ENCODE assay signal across 8 cellular contexts in the genomic region with DNA sequence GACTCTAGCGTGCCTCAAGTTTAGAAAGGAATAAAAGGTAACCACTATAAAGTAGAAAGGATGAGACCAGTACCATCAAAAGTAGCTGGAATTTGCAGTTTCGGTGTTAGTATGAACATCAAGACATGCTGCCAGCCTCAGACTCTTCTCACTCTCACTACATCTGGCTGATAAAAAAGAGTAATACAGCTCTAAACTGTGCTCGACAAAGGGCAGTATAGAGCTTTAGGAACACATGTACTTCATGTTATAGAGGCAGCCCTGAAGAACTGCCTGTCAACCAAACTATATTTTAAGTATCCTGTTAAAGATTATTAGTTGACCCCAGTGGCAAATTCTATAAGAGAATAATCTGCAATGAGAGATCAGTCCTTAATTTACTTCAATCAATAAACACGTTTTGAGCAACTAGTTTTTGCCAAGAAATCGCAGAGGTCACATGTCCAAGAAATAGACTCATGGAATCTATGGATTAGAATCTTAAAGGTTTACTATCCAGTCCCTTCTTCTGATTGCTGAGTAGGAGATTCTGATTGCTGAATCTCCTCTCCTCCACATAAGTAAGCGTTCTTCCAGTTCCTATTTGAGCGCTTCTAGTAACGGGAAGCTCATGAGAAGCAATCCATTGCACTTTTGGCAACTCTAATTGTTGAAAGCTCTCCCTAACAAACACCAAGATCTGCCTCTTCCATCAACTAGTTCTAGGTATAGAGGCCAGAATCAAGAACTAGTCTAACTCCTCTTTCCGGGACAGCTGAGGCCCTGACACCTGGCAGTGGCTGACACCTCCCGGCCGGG. TPM values are rescaled to one million over a fixed set of nuclear protein-coding genes. Genes with fewer than 3 reads are reported as not detected.
DNase-seq lines count a peak whose midpoint lies in the region; ATAC-seq and TF ChIP-seq lines count a peak whose summit lies in the region.

No MANE protein-coding gene starts in this region.

- no peaks in the 10 kb centered on the region for H3K9me3 Mint-ChIP-seq in natural killer cell treated with Interleukin-12 subunit alpha and Interleukin-12 subunit beta and Interleukin-15 and Interleukin-18, amount 100 ng/mL, for 72 hours

- POLR2A ChIA-PET in OCI-LY7 (lab: Charles Lee), result interaction anchor here (0.6 to 4.0 kb wide), 11 partner anchors 10 to 1317 kb away, joined by 3 to 22 read pairs (median 3); partner anchors contain the start of genes NCBP1 and TSTD2

- H3K4me1 ChIP-seq in ACC112 (ENCODE audit: control insufficient read depth, insufficient read depth, low read length, unreplicated experiment) (peaks cover 34% of the 10 kb centered on the region), OCI-LY7 (ENCODE audit: insufficient read depth, low read length, poor library complexity, severe bottlenecking) (peaks cover 47% of the 10 kb centered on the region)
- peaks cover 28% of the 10 kb centered on the region for H3K4me1 ChIP-seq in effector memory CD4-positive, alpha-beta T cell (ENCODE audit: control insufficient read depth, insufficient read depth, low read length, poor library complexity, severe bottlenecking)

- peak; percentile 76 for DNase-seq in OCI-LY7 (ENCODE audit: low spot score)
- DNase-seq in effector memory CD4-positive, alpha-beta T cell, result no peak
- no peak for DNase-seq in natural killer cell treated with Interleukin-12 subunit alpha and Interleukin-12 subunit beta and Interleukin-15 and Interleukin-18, amount 100 ng/mL, for 72 hours (ENCODE audit: low spot score)
- DNase-seq in NCI-H2029 (lab: John Stamatoyannopoulos, UW), result no peak

- intact Hi-C loops in OCI-LY7 (cut with micrococcal nuclease; ENCODE audit: unreplicated experiment), result loop anchor here (2.0 kb wide), 2 partner anchors 63 to 285 kb away; partner anchors contain the start of genes NCBP1 and TSTD2

- CTCF ChIA-PET in OCI-LY7 (lab: Charles Lee; ENCODE audit: unreplicated experiment), result interaction anchor here (0.7 to 1.2 kb wide), 2 partner anchors 56 to 63 kb away, joined by 4 to 9 read pairs; partner anchors contain the start of genes NCBP1 and TSTD2

- peaks cover 4% of the 10 kb centered on the region for H3K36me3 Mint-ChIP-seq in natural killer cell treated with Interleukin-12 subunit alpha and Interleukin-12 subunit beta and Interleukin-15 and Interleukin-18, amount 100 ng/mL, for 72 hours

- H3K27me3 Mint-ChIP-seq in natural killer cell treated with Interleukin-12 subunit alpha and Interleukin-12 subunit beta and Interleukin-15 and Interleukin-18, amount 100 ng/mL, for 72 hours, result peaks cover 4 to 8% of the 10 kb centered on the region in 2 donors

- H3K9me2 ChIP-seq in OCI-LY7 (ENCODE audit: insufficient read depth, low read length), result no peaks in the 10 kb centered on the region

- H3K27ac ChIP-seq in ACC112 (ENCODE audit: low read depth, low read length) (peak overlapping the region; percentile 38; the same call in 1 of the 2 replicates), OCI-LY7 (ENCODE audit: low read depth, low read length, poor library complexity, severe bottlenecking) (peak overlapping the region; percentile 62)
- H3K27ac ChIP-seq in effector memory CD4-positive, alpha-beta T cell (ENCODE audit: insufficient read depth, low read length, poor library complexity, severe bottlenecking), result peak overlapping the region; percentile 63

- peaks cover 38% of the 10 kb centered on the region for H3K79me2 ChIP-seq in ACC112 (ENCODE audit: control insufficient read depth, insufficient read depth, low read length, unreplicated experiment)
- H3K79me2 ChIP-seq in OCI-LY7 (ENCODE audit: insufficient read depth, low read depth, low read length), result peaks cover 25% of the 10 kb centered on the region; the same call in 1 of the 2 replicates

- H3K36me3 ChIP-seq in ACC112 (ENCODE audit: insufficient read depth, low read length) (peaks cover 4% of the 10 kb centered on the region; the same call in 1 of the 2 replicates), OCI-LY7 (ENCODE audit: insufficient read depth, low read length) (peaks cover 22% of the 10 kb centered on the region; the same call in 1 of the 2 replicates)
- peaks cover 3% of the 10 kb centered on the region for H3K36me3 ChIP-seq in effector memory CD4-positive, alpha-beta T cell (ENCODE audit: control insufficient read depth, insufficient read depth, low read length)

- H4K20me1 ChIP-seq in OCI-LY7 (ENCODE audit: insufficient read depth, low read length), result no peaks in the 10 kb centered on the region; the same call in 1 of the 2 replicates

- H3K9me3 ChIP-seq in OCI-LY7 (ENCODE audit: low read length), result no peaks in the 10 kb centered on the region
- H3K9me3 ChIP-seq in effector memory CD4-positive, alpha-beta T cell (ENCODE audit: control insufficient read depth, low read length), result no peaks in the 10 kb centered on the region

- H3K27me3 ChIP-seq in ACC112 (ENCODE audit: insufficient read depth, low read length), result no peaks in the 10 kb centered on the region
- H3K27me3 ChIP-seq in effector memory CD4-positive, alpha-beta T cell (replicated peaks; ENCODE audit: control insufficient read depth, insufficient read depth, low read length, poor library complexity, severe bottlenecking), result no peaks in the 10 kb centered on the region

- no TSS peak for BruUV-seq in OCI-LY7 (replicated peaks; lab: Mats Ljungman, UMichigan)

- TF ChIP-seq CTCF in OCI-LY7 (conservative IDR thresholded peaks at IDR 0.05; ENCODE audit: low read length), result no peak

- peaks cover 46 to 47% of the 10 kb centered on the region in 2 donors for H3K4me1 Mint-ChIP-seq in natural killer cell treated with Interleukin-12 subunit alpha and Interleukin-12 subunit beta and Interleukin-15 and Interleukin-18, amount 100 ng/mL, for 72 hours (ENCODE audit: low read depth in 2 of 2)

- peak overlapping the region; percentile 90 for H3K4me3 Mint-ChIP-seq in natural killer cell treated with Interleukin-12 subunit alpha and Interleukin-12 subunit beta and Interleukin-15 and Interleukin-18, amount 100 ng/mL, for 72 hours

- H3K27ac Mint-ChIP-seq in natural killer cell treated with Interleukin-12 subunit alpha and Interleukin-12 subunit beta and Interleukin-15 and Interleukin-18, amount 100 ng/mL, for 72 hours, result peak overlapping the region; percentile 89 to 96

- ATAC-seq in GM18909 (IDR thresholded peaks at IDR 0.05; ENCODE audit: poor library complexity, unreplicated experiment) (peak; percentile 42), HG03159 (IDR thresholded peaks at IDR 0.05; ENCODE audit: unreplicated experiment) (no peak), HG03280 (IDR thresholded peaks at IDR 0.05; ENCODE audit: unreplicated experiment) (no peak)
- no peak for ATAC-seq in natural killer cell treated with Interleukin-12 subunit alpha and Interleukin-12 subunit beta and Interleukin-15 and Interleukin-18, amount 100 ng/mL, for 72 hours

- H3K4me3 ChIP-seq in ACC112 (ENCODE audit: low read depth, low read length) (peak overlapping the region; percentile 92), OCI-LY7 (ENCODE audit: low read depth, low read length, poor library complexity, severe bottlenecking) (peak overlapping the region; percentile 85)
- peak overlapping the region; percentile 70 for H3K4me3 ChIP-seq in effector memory CD4-positive, alpha-beta T cell (ENCODE audit: insufficient read depth, low read depth, low read length, poor library complexity, severe bottlenecking)

- peak overlapping the region; percentile 93 for H3K4me2 ChIP-seq in OCI-LY7 (ENCODE audit: low read length)

- peak overlapping the region; percentile 70 for H2AFZ ChIP-seq in ACC112 (ENCODE audit: low read length, unreplicated experiment)
- peak overlapping the region; percentile 88 for H2AFZ ChIP-seq in OCI-LY7 (ENCODE audit: low read length)

RNA-seq across cellular contexts. Expression of gene XPA, which starts 0.9 kb away (rescaled TPM):
- total RNA-seq in OCI-LY7 (2014; rRNA removed; shearing (Covaris generic)), result 15.8 and 17.8 TPM in 2 replicates
- 13.7 and 15.7 TPM in 2 replicates for total RNA-seq in OCI-LY7 (2022)
- total RNA-seq in natural killer cell treated with Interleukin-12 subunit alpha and Interleukin-12 subunit beta and Interleukin-15 and Interleukin-18, amount 100 ng/mL, for 72 hours, result 10 to 100 TPM; 11.2 to 12.5 TPM
